ENCODE assay signal across 8 cellular contexts in genomic region chr20:35303735-35304431, GRCh38. TPM values are rescaled to one million over a fixed set of nuclear protein-coding genes. Genes with fewer than 3 reads are reported as not detected.
DNase-seq lines count a peak whose midpoint lies in the region; ATAC-seq and TF ChIP-seq lines count a peak whose summit lies in the region.

No MANE protein-coding gene starts in this region.

- no peak overlapping the region for H3K27ac ChIP-seq in HUES64 (ENCODE audit: low read depth, low read length)

- peaks cover 2% of the 10 kb centered on the region; the same call in 1 of the 2 replicates for H3K4me1 ChIP-seq in HUES64 (ENCODE audit: insufficient read depth, low read length)

- H3K9me3 ChIP-seq in HUES64 (ENCODE audit: insufficient read depth, low read depth, low read length) = no peaks in the 10 kb centered on the region

- no peak overlapping the region for H3K9ac ChIP-seq in HUES64 (ENCODE audit: low read depth, low read length)

- H3K36me3 Mint-ChIP-seq in endothelial cell (ENCODE audit: low read depth, unreplicated experiment) = peaks cover 3% of the 10 kb centered on the region

- DNase-seq in GF-D8 (lab: John Stamatoyannopoulos, UW) (peak; percentile 33), NOMO-1 treated with DMSO at 0.1 percent for 48 hours (lab: John Stamatoyannopoulos, UW; ENCODE audit: unreplicated experiment) (peak; percentile 91), endothelial cell (ENCODE audit: low spot score) (peak; percentile 86), middle frontal gyrus (ENCODE audit: extremely low spot score, low spot score) (peak; percentile 66)
- peak in 2 of 3 experiments; percentile 61 to 71 for DNase-seq in activated CD8-positive, alpha-beta memory T cell treated with anti-CD3 and anti-CD28 coated beads for 48 hours (ENCODE audit: low read depth in 2 of 3, low spot score in 2 of 3)
- peak; percentile 67 to 70 for DNase-seq in stimulated activated CD8-positive, alpha-beta memory T cell treated with anti-CD3 and anti-CD28 coated beads, Interleukin-4, amount 100 ng/mL, for 1 hour (ENCODE audit: low read depth in 2 of 2, low spot score in 1 of 2)

- 0 out of 2 replicates have a peak, but pooled peaks cover 2% of the 10 kb centered on the region for H3K36me3 ChIP-seq in HUES64 (ENCODE audit: insufficient read depth, low read length)

- no peaks in the 10 kb centered on the region for H3K27me3 ChIP-seq in HUES64 (ENCODE audit: insufficient read depth, low read length)

- no peak overlapping the region for H3K4me3 Mint-ChIP-seq in endothelial cell (ENCODE audit: unreplicated experiment)

- peak; percentile 84 for TF ChIP-seq CTCF in endothelial cell (IDR thresholded peaks at IDR 0.05; ENCODE audit: unreplicated experiment)

- H3K27me3 Mint-ChIP-seq in endothelial cell (ENCODE audit: unreplicated experiment) = peaks cover 17% of the 10 kb centered on the region

- no peak overlapping the region for H3K27ac Mint-ChIP-seq in endothelial cell (ENCODE audit: unreplicated experiment)

- H3K9me3 Mint-ChIP-seq in endothelial cell (ENCODE audit: unreplicated experiment) = no peaks in the 10 kb centered on the region

- WGBS in HUES64 = 30% methylated on average over 18 of the region's 18 CpGs

- peaks cover 14% of the 10 kb centered on the region for H3K4me1 Mint-ChIP-seq in endothelial cell (ENCODE audit: unreplicated experiment)

- no peak for ATAC-seq in GM18519 (IDR thresholded peaks at IDR 0.05; ENCODE audit: low FRiP score, unreplicated experiment)

- peak overlapping the region; percentile 10; the same call in 1 of the 2 replicates for H3K4me3 ChIP-seq in HUES64 (ENCODE audit: low read length)

RNA-seq across cellular contexts. Expression of gene FAM83C, which starts 11.7 kb away (rescaled TPM):
- polyA plus RNA-seq in HUES64 (2013, experiment 1 of 2) = not detected
- not detected for polyA plus RNA-seq in HUES64 (2013, experiment 2 of 2)
- total RNA-seq in endothelial cell (ENCODE audit: unreplicated experiment) = not detected

RNA-seq across cellular contexts. Expression of gene EIF6, which starts 19.3 kb away (rescaled TPM):
- 138 TPM for polyA plus RNA-seq in HUES64 (2013, experiment 1 of 2)
- polyA plus RNA-seq in HUES64 (2013, experiment 2 of 2) = 113 TPM
- 120 TPM for total RNA-seq in endothelial cell (ENCODE audit: unreplicated experiment)

RNA-seq across cellular contexts. Expression of gene MMP24OS, which starts 26.0 kb away (rescaled TPM):
- 24.9 TPM for polyA plus RNA-seq in HUES64 (2013, experiment 1 of 2)
- 34.9 TPM for polyA plus RNA-seq in HUES64 (2013, experiment 2 of 2)
- total RNA-seq in endothelial cell (ENCODE audit: unreplicated experiment) = 80.7 TPM

Comparison
In these comparisons a context has a peak if more than half of its experiments do, and no peak if none do; other contexts are left out.
1. DNase-seq: peak in every context shown above with its lines; median percentile 91 in NOMO-1 treated with DMSO at 0.1 percent for 48 hours; 86 in endothelial cell; 68 in stimulated activated CD8-positive, alpha-beta memory T cell treated with anti-CD3 and anti-CD28 coated beads, Interleukin-4, amount 100 ng/mL, for 1 hour; 66 in activated CD8-positive, alpha-beta memory T cell treated with anti-CD3 and anti-CD28 coated beads for 48 hours; 66 in middle frontal gyrus; 33 in GF-D8.